In genomic region chr18:38459086-38459485, GRCh38 we compare ENCODE assay signal across 16 cellular contexts.
DNase-seq lines count a peak whose midpoint lies in the region; ATAC-seq and TF ChIP-seq lines count a peak whose summit lies in the region.
"Had no signal": no experiment of that assay in that cellular context is flagged by ENCODE, and none has a peak within 500 bp of the region (broad histone marks: within the 10 kb centered on the region; RNA-seq: fewer than 3 reads in every experiment).

No MANE protein-coding gene starts in this region.

- no peaks in the 10 kb centered on the region for H3F3A ChIP-seq in MM.1S (ENCODE audit: insufficient read depth, low read length)

- H3K4me1 ChIP-seq in MM.1S (ENCODE audit: low read length): no peaks in the 10 kb centered on the region
- H3K4me1 ChIP-seq: BE2C had no signal

- H3K27me3 Mint-ChIP-seq in nephron (ENCODE audit: low read depth): no peaks in the 10 kb centered on the region

- H3K9me3 ChIP-seq in WERI-Rb-1 (ENCODE audit: severe bottlenecking) (no peaks in the 10 kb centered on the region), MM.1S (replicated peaks; ENCODE audit: insufficient read depth, low read length) (no peaks in the 10 kb centered on the region)
- H3K9me3 ChIP-seq: BE2C had no signal

- H3K36me3 ChIP-seq in WERI-Rb-1 (no peaks in the 10 kb centered on the region), brain microvascular endothelial cell (replicated peaks) (no peaks in the 10 kb centered on the region), MM.1S (replicated peaks; ENCODE audit: insufficient read depth, low read length) (no peaks in the 10 kb centered on the region)
- H3K36me3 ChIP-seq: BE2C had no signal

- no peaks in the 10 kb centered on the region for H4K20me1 ChIP-seq in MM.1S (ENCODE audit: insufficient read depth, low read length)

- H3K4me3 ChIP-seq in WERI-Rb-1 (ENCODE audit: low read depth, low read length): no peak overlapping the region
- H3K4me3 ChIP-seq in brain microvascular endothelial cell (ENCODE audit: low read depth, low read length): no peak overlapping the region
- H3K4me3 ChIP-seq in MM.1S (ENCODE audit: low read length): no peak overlapping the region
- H3K4me3 ChIP-seq: SK-N-MC had no signal

- peaks cover 22% of the 10 kb centered on the region for H3K4me1 Mint-ChIP-seq in nephron

- H3K27me3 ChIP-seq in WERI-Rb-1 (ENCODE audit: insufficient read depth, low read depth, severe bottlenecking): no peaks in the 10 kb centered on the region
- H3K27me3 ChIP-seq in brain microvascular endothelial cell (replicated peaks): no peaks in the 10 kb centered on the region
- no peaks in the 10 kb centered on the region for H3K27me3 ChIP-seq in MM.1S (replicated peaks; ENCODE audit: insufficient read depth, low read length)
- H3K27me3 ChIP-seq: BE2C had no signal

- no peak for ATAC-seq in GM21619 (IDR thresholded peaks at IDR 0.05; ENCODE audit: unreplicated experiment)
- ATAC-seq: CD8-positive, alpha-beta T cell had no signal

- H3K4me3 Mint-ChIP-seq in nephron: no peak overlapping the region
- H3K4me3 Mint-ChIP-seq: CD8-positive, alpha-beta T cell; HFFc6 had no signal

- H3K79me2 ChIP-seq in MM.1S (ENCODE audit: low read length): no peaks in the 10 kb centered on the region

- no peaks in the 10 kb centered on the region for H3K9me2 ChIP-seq in MM.1S (replicated peaks; ENCODE audit: insufficient read depth, low read length)

- H3K4me2 ChIP-seq in MM.1S (ENCODE audit: low read depth, low read length): no peak overlapping the region

- H2AFZ ChIP-seq in MM.1S (ENCODE audit: low read length): no peak overlapping the region

- in situ Hi-C loops in brain microvascular endothelial cell (cut with HindIII; ENCODE audit: low pct_ligation_motif_present, low sequenced_read_pairs): no loop called here

- H3K36me3 Mint-ChIP-seq in nephron (ENCODE audit: low read depth): no peaks in the 10 kb centered on the region
- H3K36me3 Mint-ChIP-seq: CD8-positive, alpha-beta T cell had no signal

- peak; percentile 40 for DNase-seq in Ammon's horn (ENCODE audit: low spot score)
- peak; percentile 70 for DNase-seq in D341Med (ENCODE audit: low spot score)
- DNase-seq in WERI-Rb-1: peak; percentile 94
- no peak for DNase-seq in brain microvascular endothelial cell
- no peak for DNase-seq in MM.1S
- DNase-seq: BE2C; CD8-positive, alpha-beta T cell; HFFc6; MV-4-11; NCI-H1417 treated with DMSO at 0.1 percent for 48 hours; NCI-H2081 treated with DMSO at 0.1 percent for 48 hours; NCI-H510A treated with DMSO at 0.1 percent for 48 hours had no signal

- H3K27ac Mint-ChIP-seq in nephron: peak overlapping the region; percentile 18 to 37 (median 33)
- H3K27ac Mint-ChIP-seq: CD8-positive, alpha-beta T cell; HFFc6 had no signal

- H3K9me3 Mint-ChIP-seq in nephron: no peaks in the 10 kb centered on the region
- H3K9me3 Mint-ChIP-seq: CD8-positive, alpha-beta T cell had no signal

- TF ChIP-seq CTCF in WERI-Rb-1 (IDR thresholded peaks at IDR 0.05; ENCODE audit: low read depth, low read length) (no peak), nephron (IDR thresholded peaks at IDR 0.05; ENCODE audit: unreplicated experiment in 3 of 3) (no peak), brain microvascular endothelial cell (IDR thresholded peaks at IDR 0.05; ENCODE audit: low read depth, low read length, missing control alignments) (no peak), MM.1S (IDR thresholded peaks at IDR 0.05; ENCODE audit: low read length) (no peak)

- H3K27ac ChIP-seq in WERI-Rb-1: peak overlapping the region; percentile 83
- no peak overlapping the region for H3K27ac ChIP-seq in brain microvascular endothelial cell
- H3K27ac ChIP-seq in MM.1S (ENCODE audit: low read length): no peak overlapping the region
- H3K27ac ChIP-seq: RWPE1, SK-N-MC had no signal

- H3K9ac ChIP-seq in MM.1S (ENCODE audit: low read length): no peak overlapping the region

Comparison
In these comparisons a context has a peak if more than half of its experiments do, and no peak if none do; other contexts are left out.
1. DNase-seq: peak in Ammon's horn (single experiment), D341Med (single experiment) and WERI-Rb-1 (single experiment); none in brain microvascular endothelial cell (single experiment) and MM.1S (single experiment).